22 cellular contexts compared by ENCODE assay signal in the genomic region with DNA sequence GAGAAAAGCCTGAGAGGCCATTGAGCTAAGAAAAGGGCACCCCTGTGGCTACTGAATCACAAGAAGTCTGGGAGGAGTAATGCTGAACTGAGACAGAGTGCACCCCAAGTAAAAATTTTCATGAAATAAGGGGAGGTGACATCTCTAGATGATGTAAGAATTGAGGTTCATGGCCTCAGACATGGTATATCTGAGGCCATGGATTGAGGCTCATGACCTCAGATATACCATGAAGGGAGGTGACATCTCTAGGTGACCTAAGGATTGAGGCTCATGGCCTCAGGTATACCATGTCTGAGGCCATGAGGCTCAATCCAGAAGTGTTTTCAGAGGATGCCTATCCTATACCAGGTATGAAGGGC.
DNase-seq lines count a peak whose midpoint lies in the region; ATAC-seq, FAIRE-seq and TF ChIP-seq lines count a peak whose summit lies in the region.
"Had no signal": no experiment of that assay in that cellular context is flagged by ENCODE, and none has a peak within 500 bp of the region (broad histone marks: within the 10 kb centered on the region; RNA-seq: fewer than 3 reads in every experiment).

No MANE protein-coding gene starts in this region.

- peak; percentile 16 to 28 for ATAC-seq in activated T-cell treated with anti-CD3 and anti-CD28 coated beads, Interleukin-2, amount 50 U/mL, for 4 hours
- peak; percentile 53 for ATAC-seq in stimulated activated effector memory CD8-positive, alpha-beta T cell treated with anti-CD3 and anti-CD28 coated beads, Interleukin-12 subunit alpha, Interleukin-12 subunit beta, amount 100 ng/mL, for 72 hours
- ATAC-seq in naive thymus-derived CD4-positive, alpha-beta T cell: no peak
- ATAC-seq: A549; CD8-positive, alpha-beta T cell; GM23338 had no signal

- no peak for DNase-seq in activated T-cell treated with anti-CD3 and anti-CD28 coated beads, Interleukin-2, amount 50 U/mL, for 4 hours
- no peak for DNase-seq in activated T-cell treated with anti-CD3 and anti-CD28 coated beads, Interleukin-2, amount 50 U/mL, for 24 hours
- DNase-seq in HTR-8/SVneo (ENCODE audit: insufficient read length, low spot score) (no peak), transverse colon (no peak), osteoblast (ENCODE audit: insufficient read length, low spot score, missing footprints) (no peak)
- DNase-seq in stimulated activated effector memory CD8-positive, alpha-beta T cell treated with anti-CD3 and anti-CD28 coated beads, Interleukin-12 subunit alpha, Interleukin-12 subunit beta, amount 100 ng/mL, for 72 hours (ENCODE audit: low spot score in 2 of 2): no peak
- DNase-seq in naive thymus-derived CD4-positive, alpha-beta T cell: no peak
- DNase-seq: BE2C; CD8-positive, alpha-beta T cell; COR-L47; DMS153; DMS79 treated with DMSO at 0.1 percent for 48 hours; EL; H7 had no signal

- H3K9me3 ChIP-seq in OCI-LY3 (ENCODE audit: insufficient read depth, low read length) (0 out of 2 replicates have a peak, but pooled peaks cover 4% of the 10 kb centered on the region), transverse colon (no peaks in the 10 kb centered on the region), osteoblast (ENCODE audit: low read depth, low read length) (no peaks in the 10 kb centered on the region)
- no peaks in the 10 kb centered on the region for H3K9me3 ChIP-seq in naive thymus-derived CD4-positive, alpha-beta T cell (ENCODE audit: control insufficient read depth in 2 of 3, low read length in 3 of 3)
- H3K9me3 ChIP-seq: A549, BE2C had no signal

- TF ChIP-seq POLR2A in transverse colon (IDR thresholded peaks at IDR 0.05): no peak

- peak overlapping the region; percentile 75 for H3K4me2 ChIP-seq in OCI-LY3 (ENCODE audit: low read length)
- H3K4me2 ChIP-seq in osteoblast (ENCODE audit: insufficient read depth, low read length): no peak overlapping the region
- H3K4me2 ChIP-seq: A549, GM23338 had no signal

- no peaks in the 10 kb centered on the region for H3K36me3 ChIP-seq in OCI-LY3 (replicated peaks; ENCODE audit: low read depth, low read length)
- no peaks in the 10 kb centered on the region for H3K36me3 ChIP-seq in transverse colon
- H3K36me3 ChIP-seq in naive thymus-derived CD4-positive, alpha-beta T cell (ENCODE audit: control insufficient read depth in 2 of 3, insufficient read depth in 3 of 3, low read length in 3 of 3): peaks cover 0 to 6% (median 0%) of the 10 kb centered on the region in 3 experiments
- H3K36me3 ChIP-seq in osteoblast (ENCODE audit: insufficient read depth, low read length): no peaks in the 10 kb centered on the region
- H3K36me3 ChIP-seq: BE2C had no signal

- H3K27ac ChIP-seq in OCI-LY3 (ENCODE audit: low read length) (no peak overlapping the region), transverse colon (no peak overlapping the region), osteoblast (ENCODE audit: low read depth, low read length) (no peak overlapping the region)
- H3K27ac ChIP-seq in naive thymus-derived CD4-positive, alpha-beta T cell (ENCODE audit: low read depth, low read length): no peak overlapping the region
- H3K27ac ChIP-seq: A549, C4-2B, HL-60 had no signal

- no peak overlapping the region for H3K27ac Mint-ChIP-seq in activated T-cell treated with anti-CD3 and anti-CD28 coated beads, Interleukin-2, amount 50 U/mL, for 24 hours
- H3K27ac Mint-ChIP-seq in stimulated activated effector memory CD8-positive, alpha-beta T cell treated with anti-CD3 and anti-CD28 coated beads, Interleukin-12 subunit alpha, Interleukin-12 subunit beta, amount 100 ng/mL, for 72 hours: no peak overlapping the region
- H3K27ac Mint-ChIP-seq in naive thymus-derived CD4-positive, alpha-beta T cell: no peak overlapping the region
- H3K27ac Mint-ChIP-seq: CD8-positive, alpha-beta T cell; GM23338 had no signal

- H3K27me3 Mint-ChIP-seq in activated T-cell treated with anti-CD3 and anti-CD28 coated beads, Interleukin-2, amount 50 U/mL, for 4 hours (ENCODE audit: low read depth): no peaks in the 10 kb centered on the region
- no peaks in the 10 kb centered on the region for H3K27me3 Mint-ChIP-seq in activated T-cell treated with anti-CD3 and anti-CD28 coated beads, Interleukin-2, amount 50 U/mL, for 24 hours
- no peaks in the 10 kb centered on the region for H3K27me3 Mint-ChIP-seq in naive thymus-derived CD4-positive, alpha-beta T cell

- H3K4me3 Mint-ChIP-seq in activated T-cell treated with anti-CD3 and anti-CD28 coated beads, Interleukin-2, amount 50 U/mL, for 4 hours: no peak overlapping the region
- H3K4me3 Mint-ChIP-seq in activated T-cell treated with anti-CD3 and anti-CD28 coated beads, Interleukin-2, amount 50 U/mL, for 24 hours: no peak overlapping the region
- H3K4me3 Mint-ChIP-seq in stimulated activated effector memory CD8-positive, alpha-beta T cell treated with anti-CD3 and anti-CD28 coated beads, Interleukin-12 subunit alpha, Interleukin-12 subunit beta, amount 100 ng/mL, for 72 hours: no peak overlapping the region
- no peak overlapping the region for H3K4me3 Mint-ChIP-seq in naive thymus-derived CD4-positive, alpha-beta T cell
- H3K4me3 Mint-ChIP-seq: CD8-positive, alpha-beta T cell; GM23338 had no signal

- TF ChIP-seq EP300 in transverse colon (IDR thresholded peaks at IDR 0.05; ENCODE audit: low read depth): no peak

- H3K79me2 ChIP-seq in OCI-LY3 (ENCODE audit: low read length) (no peaks in the 10 kb centered on the region), osteoblast (ENCODE audit: insufficient read depth, low read length) (no peaks in the 10 kb centered on the region)

- H2AFZ ChIP-seq in OCI-LY3 (ENCODE audit: low read depth, low read length) (no peak overlapping the region), osteoblast (ENCODE audit: low read length) (no peak overlapping the region)
- H2AFZ ChIP-seq: GM23338 had no signal

- CTCF ChIA-PET in naive thymus-derived CD4-positive, alpha-beta T cell (lab: Charles Lee): interaction anchor here (0.7 to 2.8 kb wide), 4 partner anchors 9 to 561 kb away, joined by 3 to 17 read pairs (median 4); a partner anchor contains a TSS

- H3K27me3 ChIP-seq in OCI-LY3 (ENCODE audit: low read depth, low read length) (peaks cover 18% of the 10 kb centered on the region; the same call in 1 of the 2 replicates), transverse colon (no peaks in the 10 kb centered on the region), osteoblast (ENCODE audit: insufficient read depth, low read length) (no peaks in the 10 kb centered on the region)
- H3K27me3 ChIP-seq in naive thymus-derived CD4-positive, alpha-beta T cell (ENCODE audit: control insufficient read depth in 2 of 2, insufficient read depth in 2 of 2, low read length in 2 of 2): no peaks in the 10 kb centered on the region
- H3K27me3 ChIP-seq: BE2C had no signal

- peaks cover 21% of the 10 kb centered on the region for H3K36me3 Mint-ChIP-seq in activated T-cell treated with anti-CD3 and anti-CD28 coated beads, Interleukin-2, amount 50 U/mL, for 4 hours (ENCODE audit: insufficient read depth)
- peaks cover 40% of the 10 kb centered on the region for H3K36me3 Mint-ChIP-seq in activated T-cell treated with anti-CD3 and anti-CD28 coated beads, Interleukin-2, amount 50 U/mL, for 24 hours (ENCODE audit: low read depth)
- peaks cover 6% of the 10 kb centered on the region for H3K36me3 Mint-ChIP-seq in stimulated activated effector memory CD8-positive, alpha-beta T cell treated with anti-CD3 and anti-CD28 coated beads, Interleukin-12 subunit alpha, Interleukin-12 subunit beta, amount 100 ng/mL, for 72 hours
- peaks cover 4 to 22% (median 11%) of the 10 kb centered on the region in 5 donors for H3K36me3 Mint-ChIP-seq in naive thymus-derived CD4-positive, alpha-beta T cell

- in situ Hi-C loops in transverse colon (cut with MboI; ENCODE audit: low pct_ligation_motif_present in 1 of 4, low pct_unique_long_range_greater_than_20kb in 1 of 4, low sequenced_read_pairs in 3 of 4): no loop called here

- H3K9ac ChIP-seq in OCI-LY3 (ENCODE audit: low read length): no peak overlapping the region

- H3K4me1 ChIP-seq in OCI-LY3 (ENCODE audit: low read length) (peaks cover 33% of the 10 kb centered on the region), transverse colon (peaks cover 0 to 2% (median 0%) of the 10 kb centered on the region in 4 donors), osteoblast (ENCODE audit: insufficient read depth, low read length) (no peaks in the 10 kb centered on the region)
- peaks cover 7 to 15% of the 10 kb centered on the region in 2 donors for H3K4me1 ChIP-seq in naive thymus-derived CD4-positive, alpha-beta T cell (ENCODE audit: control insufficient read depth in 2 of 2, insufficient read depth in 2 of 2, low read length in 2 of 2)
- H3K4me1 ChIP-seq: BE2C had no signal

- FAIRE-seq in HTR-8/SVneo (lab: Jason Lieb, UNC): peak; percentile 9
- FAIRE-seq: A549, D721Med, G401.6, GM12891 had no signal

- no peak for TF ChIP-seq CTCF in OCI-LY3 (IDR thresholded peaks at IDR 0.05; ENCODE audit: low read depth, low read length)
- TF ChIP-seq CTCF in transverse colon (IDR thresholded peaks at IDR 0.05): no peak
- TF ChIP-seq CTCF in osteoblast (IDR thresholded peaks at IDR 0.05; ENCODE audit: extremely low read depth, low read depth, low read length): no peak

- intact Hi-C loops in transverse colon (cut with DNase I; ENCODE audit: low total_unique reads): no loop called here
- intact Hi-C loops in naive thymus-derived CD4-positive, alpha-beta T cell (cut with micrococcal nuclease): loop anchor here (5.0 to 10.0 kb wide), 2 partner anchors 47 to 900 kb away; a partner anchor contains a TSS

- H4K20me1 ChIP-seq in OCI-LY3 (ENCODE audit: insufficient read depth, low read length) (no peaks in the 10 kb centered on the region), osteoblast (ENCODE audit: insufficient read depth, low read length) (no peaks in the 10 kb centered on the region)

- peaks cover 24% of the 10 kb centered on the region for H3K4me1 Mint-ChIP-seq in activated T-cell treated with anti-CD3 and anti-CD28 coated beads, Interleukin-2, amount 50 U/mL, for 4 hours (ENCODE audit: low read depth)
- peaks cover 31% of the 10 kb centered on the region for H3K4me1 Mint-ChIP-seq in activated T-cell treated with anti-CD3 and anti-CD28 coated beads, Interleukin-2, amount 50 U/mL, for 24 hours (ENCODE audit: low read depth)
- peaks cover 5% of the 10 kb centered on the region for H3K4me1 Mint-ChIP-seq in stimulated activated effector memory CD8-positive, alpha-beta T cell treated with anti-CD3 and anti-CD28 coated beads, Interleukin-12 subunit alpha, Interleukin-12 subunit beta, amount 100 ng/mL, for 72 hours
- H3K4me1 Mint-ChIP-seq in naive thymus-derived CD4-positive, alpha-beta T cell: peaks cover 3 to 38% (median 16%) of the 10 kb centered on the region in 7 donors
- H3K4me1 Mint-ChIP-seq: GM23338 had no signal

- no peak overlapping the region for H3K4me3 ChIP-seq in OCI-LY3 (ENCODE audit: low read length)
- no peak overlapping the region for H3K4me3 ChIP-seq in transverse colon
- no peak overlapping the region for H3K4me3 ChIP-seq in naive thymus-derived CD4-positive, alpha-beta T cell (ENCODE audit: low read length)
- no peak overlapping the region for H3K4me3 ChIP-seq in osteoblast (ENCODE audit: insufficient read depth, low read length)
- H3K4me3 ChIP-seq: A549, GM23338 had no signal

- H3K9me3 Mint-ChIP-seq in activated T-cell treated with anti-CD3 and anti-CD28 coated beads, Interleukin-2, amount 50 U/mL, for 4 hours: peaks cover 9% of the 10 kb centered on the region
- peaks cover 5% of the 10 kb centered on the region for H3K9me3 Mint-ChIP-seq in activated T-cell treated with anti-CD3 and anti-CD28 coated beads, Interleukin-2, amount 50 U/mL, for 24 hours
- H3K9me3 Mint-ChIP-seq in stimulated activated effector memory CD8-positive, alpha-beta T cell treated with anti-CD3 and anti-CD28 coated beads, Interleukin-12 subunit alpha, Interleukin-12 subunit beta, amount 100 ng/mL, for 72 hours: peaks cover 4% of the 10 kb centered on the region
- H3K9me3 Mint-ChIP-seq in naive thymus-derived CD4-positive, alpha-beta T cell: peaks cover 0 to 7% (median 2%) of the 10 kb centered on the region in 11 donors

- POLR2A ChIA-PET in naive thymus-derived CD4-positive, alpha-beta T cell (lab: Charles Lee): interaction anchor here (3.7 kb wide), 1 partner anchor 281 kb away, joined by 18 read pairs; no protein-coding TSS in a partner anchor
